ENCODE assay signal across 23 cellular contexts in genomic region chr2:220887880-220888279, GRCh38.
DNase-seq lines count a peak whose midpoint lies in the region; TF ChIP-seq lines count a peak whose summit lies in the region.
"Had no signal": no experiment of that assay in that cellular context is flagged by ENCODE, and none has a peak within 500 bp of the region (broad histone marks: within the 10 kb centered on the region; RNA-seq: fewer than 3 reads in every experiment).

No MANE protein-coding gene starts in this region.

- H3K79me1 ChIP-seq in mesendoderm (ENCODE audit: low read length): no peaks in the 10 kb centered on the region
- H3K79me1 ChIP-seq in neuronal stem cell (ENCODE audit: low read depth, low read length): no peaks in the 10 kb centered on the region

- no peaks in the 10 kb centered on the region for H3K79me2 ChIP-seq in mesendoderm (ENCODE audit: control insufficient read depth, insufficient read depth, low read length)

- H3K4me3 ChIP-seq in BE2C (ENCODE audit: low read depth, low read length): no peak overlapping the region
- no peak overlapping the region for H3K4me3 ChIP-seq in mesendoderm (ENCODE audit: low read length)
- no peak overlapping the region for H3K4me3 ChIP-seq in neuronal stem cell (ENCODE audit: low read length in 2 of 2)
- H3K4me3 ChIP-seq: HAP-1, K562, SK-N-MC had no signal

- H3K18ac ChIP-seq in mesendoderm (ENCODE audit: low read length): no peak overlapping the region
- H3K18ac ChIP-seq in neuronal stem cell (ENCODE audit: low read length): no peak overlapping the region

- DNase-seq in BE2C: peak; percentile 9
- peak; percentile 52 for DNase-seq in SK-N-DZ (ENCODE audit: low spot score)
- peak; percentile 43 for DNase-seq in mesendoderm
- peak; percentile 4 for DNase-seq in neuronal stem cell (ENCODE audit: low spot score)
- no peak for DNase-seq in GM19238 (ENCODE audit: insufficient read length, low spot score)
- DNase-seq in C1 segment of cervical spinal cord (lab: John Stamatoyannopoulos, UW): no peak
- DNase-seq in stimulated activated CD4-positive, alpha-beta T cell treated with anti-CD3 and anti-CD28 coated beads, Interleukin-12 subunit alpha, Interleukin-12 subunit beta, amount 100 ng/mL, for 4 hours: no peak
- no peak for DNase-seq in effector CD8-positive, alpha-beta T cell (lab: John Stamatoyannopoulos, UW)
- DNase-seq: Calu3, DMS79 treated with DMSO at 0.1 percent for 48 hours, GOT3, Kasumi-1, NCI-H1105, NCI-H1436 treated with DMSO at 0.1 percent for 48 hours, NCI-H1930, NCI-H2107, NCI-H524, SHP77 treated with DMSO at 0.1 percent for 48 hours had no signal

- H3K27ac ChIP-seq in mesendoderm (ENCODE audit: low read depth, low read length) (no peak overlapping the region), neuronal stem cell (replicated peaks; ENCODE audit: low read length) (no peak overlapping the region)
- H3K27ac ChIP-seq: 22Rv1, RWPE1, SK-N-MC had no signal

- H2AFZ ChIP-seq in neuronal stem cell (ENCODE audit: low read length): no peak overlapping the region

- H3K9ac ChIP-seq in mesendoderm (ENCODE audit: low read length): no peak overlapping the region
- no peak overlapping the region for H3K9ac ChIP-seq in neuronal stem cell (ENCODE audit: low read depth, low read length, poor library complexity)

- H3K4me1 ChIP-seq in BE2C (no peaks in the 10 kb centered on the region), mesendoderm (ENCODE audit: control insufficient read depth, low read depth, low read length) (peaks cover 4% of the 10 kb centered on the region), neuronal stem cell (ENCODE audit: control insufficient read depth in 2 of 2, insufficient read depth in 1 of 2, low read depth in 1 of 2, low read length in 2 of 2) (peaks cover 3 to 6% of the 10 kb centered on the region in 2 donors)

- H2BK12ac ChIP-seq in neuronal stem cell (ENCODE audit: low read length): no peak overlapping the region

- H3K9me3 ChIP-seq in BE2C (no peaks in the 10 kb centered on the region), neuronal stem cell (replicated peaks in 1 of 2; ENCODE audit: control insufficient read depth in 2 of 2, insufficient read depth in 1 of 2, low read depth in 1 of 2, low read length in 2 of 2) (no peaks in the 10 kb centered on the region)
- H3K9me3 ChIP-seq: HAP-1 had no signal

- H4K5ac ChIP-seq in mesendoderm (ENCODE audit: low read length): no peak overlapping the region

- H2BK5ac ChIP-seq in mesendoderm (ENCODE audit: low read length) (no peak overlapping the region), neuronal stem cell (ENCODE audit: low read length) (no peak overlapping the region)

- no peak for TF ChIP-seq CTCF in BE2C (IDR thresholded peaks at IDR 0.05; ENCODE audit: low read depth, low read length)

- no peak overlapping the region for H3K14ac ChIP-seq in neuronal stem cell (ENCODE audit: low read length)

- H4K91ac ChIP-seq in neuronal stem cell (ENCODE audit: low read depth, low read length, poor library complexity): no peak overlapping the region

- H4K8ac ChIP-seq in mesendoderm (ENCODE audit: low read depth, low read length) (no peak overlapping the region), neuronal stem cell (ENCODE audit: low read depth, low read length) (no peak overlapping the region)

- H3K4me2 ChIP-seq in mesendoderm (ENCODE audit: low read length) (no peak overlapping the region), neuronal stem cell (ENCODE audit: insufficient read depth, low read length, poor library complexity, severe bottlenecking) (no peak overlapping the region)

- H3K4ac ChIP-seq in mesendoderm (ENCODE audit: low read depth, low read length) (no peak overlapping the region), neuronal stem cell (ENCODE audit: low read length) (no peak overlapping the region)

- no peaks in the 10 kb centered on the region for H3K27me3 ChIP-seq in BE2C
- H3K27me3 ChIP-seq in mesendoderm (ENCODE audit: insufficient read depth, low read length, poor library complexity): no peaks in the 10 kb centered on the region
- no peaks in the 10 kb centered on the region for H3K27me3 ChIP-seq in neuronal stem cell (ENCODE audit: control insufficient read depth in 3 of 3, insufficient read depth in 3 of 3, low read depth in 1 of 3, low read length in 3 of 3)

- H2BK120ac ChIP-seq in mesendoderm (ENCODE audit: low read depth, low read length) (no peak overlapping the region), neuronal stem cell (ENCODE audit: low read depth, low read length) (no peak overlapping the region)

- H2AK5ac ChIP-seq in mesendoderm (ENCODE audit: low read length): no peak overlapping the region
- H2AK5ac ChIP-seq in neuronal stem cell (ENCODE audit: low read depth, low read length): no peak overlapping the region

- H3K23ac ChIP-seq in mesendoderm (ENCODE audit: low read length) (no peak overlapping the region), neuronal stem cell (ENCODE audit: low read depth, low read length, poor library complexity) (no peak overlapping the region)

- peak overlapping the region; percentile 36 for H2BK15ac ChIP-seq in mesendoderm (replicated peaks; ENCODE audit: low read depth)
- H2BK15ac ChIP-seq in neuronal stem cell (ENCODE audit: low read length): no peak overlapping the region

- no peaks in the 10 kb centered on the region for H3K36me3 ChIP-seq in BE2C
- H3K36me3 ChIP-seq in mesendoderm (ENCODE audit: control insufficient read depth, insufficient read depth, low read length): no peaks in the 10 kb centered on the region
- H3K36me3 ChIP-seq in neuronal stem cell (replicated peaks in 1 of 2; ENCODE audit: control insufficient read depth in 2 of 2, insufficient read depth in 2 of 2, low read length in 2 of 2): no peaks in the 10 kb centered on the region
- H3K36me3 ChIP-seq: HAP-1 had no signal

- H3K56ac ChIP-seq in mesendoderm (ENCODE audit: low read length): no peak overlapping the region

- no CpG with 5 or more reads among the region's 6 CpGs for WGBS in mesendoderm (ENCODE audit: extremely low coverage, insufficient coverage, low lambda C conversion rate)
- no CpG with 5 or more reads among the region's 6 CpGs for WGBS in neuronal stem cell (ENCODE audit: extremely low coverage in 2 of 2, insufficient read length in 2 of 2, insufficient replicate concordance in 1 of 2), 2 donors

Comparison
In these comparisons a context has a peak if more than half of its experiments do, and no peak if none do; other contexts are left out.
1. DNase-seq: peak in BE2C (single experiment), SK-N-DZ (single experiment), mesendoderm (single experiment) and neuronal stem cell (single experiment); none in GM19238 (single experiment), C1 segment of cervical spinal cord (0 of 14), stimulated activated CD4-positive, alpha-beta T cell treated with anti-CD3 and anti-CD28 coated beads, Interleukin-12 subunit alpha, Interleukin-12 subunit beta, amount 100 ng/mL, for 4 hours (single experiment) and effector CD8-positive, alpha-beta T cell (single experiment).